Comparison of ENCODE assay signal across 9 cellular contexts in the genomic region with DNA sequence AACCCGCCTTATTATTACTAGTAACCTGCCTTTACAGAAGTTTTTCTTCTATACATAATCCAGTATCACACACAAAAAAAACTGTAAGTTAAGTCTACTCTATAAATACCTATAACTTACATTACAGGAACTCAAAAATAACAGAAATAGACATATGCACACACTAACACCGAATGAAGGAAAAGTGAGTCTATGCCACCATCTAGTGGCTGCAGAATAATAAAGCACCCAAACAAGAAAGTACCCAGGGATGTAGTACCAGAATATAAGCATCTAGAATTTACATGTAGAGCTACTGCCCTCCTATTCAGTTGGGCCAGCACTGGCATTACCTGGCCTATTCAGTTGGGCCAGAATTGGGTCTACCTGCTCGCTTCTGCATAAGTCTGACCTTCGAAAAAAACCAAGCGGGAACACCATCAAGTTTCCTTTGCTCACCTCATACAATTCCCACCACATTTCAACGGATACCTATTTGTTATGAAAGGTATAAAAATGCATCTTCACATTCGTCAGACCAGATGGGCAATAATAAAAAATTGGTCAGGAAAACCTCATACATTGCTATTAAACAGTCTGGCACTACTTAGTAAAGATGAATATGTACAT. TPM values are rescaled to one million over a fixed set of nuclear protein-coding genes. Genes with fewer than 3 reads are reported as not detected.
A peak's percentile ranks its signal among the peaks of the same experiment; 100 is the strongest.
DNase-seq lines count a peak whose midpoint lies in the region; ATAC-seq and TF ChIP-seq lines count a peak whose summit lies in the region.
"Had no signal": no experiment of that assay in that cellular context is flagged by ENCODE, and none has a peak within 500 bp of the region (broad histone marks: within the 10 kb centered on the region; RNA-seq: fewer than 3 reads in every experiment).

No MANE protein-coding gene starts in this region.

- TF ChIP-seq CTCF in VCaP (conservative IDR thresholded peaks at IDR 0.05) = peak; percentile 76
- peak; percentile 70 for TF ChIP-seq CTCF in fibroblast of villous mesenchyme (IDR thresholded peaks at IDR 0.05; ENCODE audit: insufficient read depth, low read depth, low read length)

- H3K27ac ChIP-seq in VCaP = no peak overlapping the region

- ATAC-seq in GM19324 (IDR thresholded peaks at IDR 0.05; ENCODE audit: low FRiP score, unreplicated experiment) (peak; percentile 26), HG03139 (IDR thresholded peaks at IDR 0.05; ENCODE audit: unreplicated experiment) (peak; percentile 34)
- ATAC-seq: activated naive CD4-positive, alpha-beta T cell treated with anti-CD3 and anti-CD28 coated beads, Interleukin-2, amount 50 U/mL, for 72 hours had no signal

- H3K4me3 ChIP-seq in fibroblast of villous mesenchyme (ENCODE audit: low read depth, low read length) = no peak overlapping the region

- DNase-seq in DMS79 treated with DMSO at 0.1 percent for 48 hours (lab: John Stamatoyannopoulos, UW) (peak; percentile 44), NCI-H2171 (lab: John Stamatoyannopoulos, UW) (peak; percentile 31), fibroblast of villous mesenchyme (ENCODE audit: low read depth) (peak; percentile 72), renal cortical epithelial cell (ENCODE audit: low read depth) (peak; percentile 69)
- no peak for DNase-seq in stimulated activated CD4-positive, alpha-beta T cell treated with anti-CD3 and anti-CD28 coated beads, Interleukin-4, amount 100 ng/mL, for 4 hours

RNA-seq across cellular contexts. Expression of gene NIPSNAP3A, which starts 4.0 kb away (rescaled TPM):
- total RNA-seq in fibroblast of villous mesenchyme = 40.6 and 51.4 TPM in 2 replicates
- 48.7 and 69.3 TPM in 2 replicates for total RNA-seq in renal cortical epithelial cell

RNA-seq across cellular contexts. Expression of gene NIPSNAP3B, which starts 20.4 kb away (rescaled TPM):
- total RNA-seq in fibroblast of villous mesenchyme (0.97 and 1.3 TPM in 2 replicates), renal cortical epithelial cell (0.35 and 1.3 TPM in 2 replicates)

RNA-seq across cellular contexts. Expression of gene OR13D1, which starts 49.2 kb away (rescaled TPM):
- not detected in 2 replicates for total RNA-seq in fibroblast of villous mesenchyme
- total RNA-seq in renal cortical epithelial cell = not detected in 2 replicates
- total RNA-seq: activated naive CD4-positive, alpha-beta T cell treated with anti-CD3 and anti-CD28 coated beads, Interleukin-2, amount 50 U/mL, for 72 hours had no signal

Comparison
In these comparisons a context has a peak if more than half of its experiments do, and no peak if none do; other contexts are left out.
1. DNase-seq: peak in DMS79 treated with DMSO at 0.1 percent for 48 hours (single experiment), NCI-H2171 (single experiment), fibroblast of villous mesenchyme (single experiment) and renal cortical epithelial cell (single experiment); none in stimulated activated CD4-positive, alpha-beta T cell treated with anti-CD3 and anti-CD28 coated beads, Interleukin-4, amount 100 ng/mL, for 4 hours (0 of 2).